ENCODE assay signal across 8 cellular contexts in genomic region chr2:241702155-241702404, GRCh38.
DNase-seq lines count a peak whose midpoint lies in the region; ATAC-seq and TF ChIP-seq lines count a peak whose summit lies in the region.

No MANE protein-coding gene starts in this region.

- no peak for TF ChIP-seq CTCF in AG09319 (IDR thresholded peaks at IDR 0.05; ENCODE audit: low read depth, low read length)

- DNase-seq in AG09319 (ENCODE audit: extremely low read depth, low read depth) (peak; percentile 53), activated T-cell treated with anti-CD3 and anti-CD28 coated beads for 4 hours (peak; percentile 79), glomerular visceral epithelial cell (ENCODE audit: extremely low spot score) (peak; percentile 91), middle frontal gyrus (ENCODE audit: extremely low spot score, low spot score) (no peak), DMS153 (lab: John Stamatoyannopoulos, UW) (no peak)
- DNase-seq in stimulated activated CD4-positive, alpha-beta T cell treated with anti-CD3 and anti-CD28 coated beads, Interleukin-1b, Interleukin-23, amount 100 ng/mL, for 1 hour (ENCODE audit: low read depth in 2 of 2), result peak; percentile 73 to 78

- no peaks in the 10 kb centered on the region for H3K9me3 ChIP-seq in HUES48 (ENCODE audit: control insufficient read depth, insufficient read depth, low read length)

- H3K4me3 ChIP-seq in HUES48 (ENCODE audit: low read depth, low read length), result peak overlapping the region; percentile 83; the same call in 1 of the 2 replicates

- H3K36me3 ChIP-seq in HUES48 (ENCODE audit: control insufficient read depth, insufficient read depth, low read length), result peaks cover 27% of the 10 kb centered on the region

- H3K27ac ChIP-seq in HUES48 (ENCODE audit: low read depth, low read length), result peak overlapping the region; percentile 98

- peaks cover 6% of the 10 kb centered on the region; the same call in 1 of the 2 replicates for H3K4me1 ChIP-seq in HUES48 (ENCODE audit: control insufficient read depth, insufficient read depth, low read length)

- ATAC-seq in GM21360 (IDR thresholded peaks at IDR 0.05; ENCODE audit: unreplicated experiment), result no peak

- H3K9ac ChIP-seq in HUES48 (ENCODE audit: low read depth, low read length), result peak overlapping the region; percentile 66; the same call in 1 of the 2 replicates

- no peaks in the 10 kb centered on the region for H3K27me3 ChIP-seq in HUES48 (ENCODE audit: control insufficient read depth, insufficient read depth, low read length)

Comparison
In these comparisons a context has a peak if more than half of its experiments do, and no peak if none do; other contexts are left out.
1. DNase-seq: peak in AG09319 (single experiment), activated T-cell treated with anti-CD3 and anti-CD28 coated beads for 4 hours (single experiment), glomerular visceral epithelial cell (single experiment) and stimulated activated CD4-positive, alpha-beta T cell treated with anti-CD3 and anti-CD28 coated beads, Interleukin-1b, Interleukin-23, amount 100 ng/mL, for 1 hour (2 of 2); none in middle frontal gyrus (single experiment) and DMS153 (single experiment).